ENCODE assay signal across 18 cellular contexts in genomic region chr4:111793686-111794085, GRCh38.
A peak's percentile ranks its signal among the peaks of the same experiment; 100 is the strongest.
DNase-seq lines count a peak whose midpoint lies in the region; ATAC-seq, FAIRE-seq and TF ChIP-seq lines count a peak whose summit lies in the region.
"Had no signal": no experiment of that assay in that cellular context is flagged by ENCODE, and none has a peak within 500 bp of the region (broad histone marks: within the 10 kb centered on the region; RNA-seq: fewer than 3 reads in every experiment).

No MANE protein-coding gene starts in this region.

- no peaks in the 10 kb centered on the region for H3K79me2 ChIP-seq in H1 (ENCODE audit: control insufficient read depth in 1 of 2, insufficient read depth in 2 of 2, low read length in 2 of 2)

- H2AK5ac ChIP-seq in H1 (ENCODE audit: low read depth, low read length) = no peak overlapping the region

- H3K23ac ChIP-seq in H1 (ENCODE audit: insufficient read length) = no peak overlapping the region

- H3K9me3 Mint-ChIP-seq in naive thymus-derived CD8-positive, alpha-beta T cell = peaks cover 0 to 7% (median 0%) of the 10 kb centered on the region in 9 donors

- H3K4me2 ChIP-seq in H1 (ENCODE audit: insufficient read depth in 1 of 2, low read depth in 2 of 2, low read length in 2 of 2) = no peak overlapping the region
- H3K4me2 ChIP-seq: A549 had no signal

- H3K27me3 ChIP-seq in HUES48 (ENCODE audit: control insufficient read depth, insufficient read depth, low read length) (peaks cover 8% of the 10 kb centered on the region), H1 (replicated peaks in 1 of 4; ENCODE audit: control insufficient read depth in 3 of 4, extremely low read depth in 1 of 4, insufficient read depth in 3 of 4, low read length in 3 of 4) (peaks cover 0 to 3% (median 1%) of the 10 kb centered on the region in 4 experiments; a peak in 4 of 7 replicates), neuron (ENCODE audit: insufficient read depth, low read length) (no peaks in the 10 kb centered on the region), suprapubic skin (no peaks in the 10 kb centered on the region)

- H4K8ac ChIP-seq in H1 (ENCODE audit: extremely low read depth, insufficient read depth, low read length) = no peak overlapping the region

- no peaks in the 10 kb centered on the region for H3K36me3 Mint-ChIP-seq in naive thymus-derived CD8-positive, alpha-beta T cell
- H3K36me3 Mint-ChIP-seq: CD14-positive monocyte; CD8-positive, alpha-beta memory T cell had no signal

- TF ChIP-seq CTCF in H1 (IDR thresholded peaks at IDR 0.05; ENCODE audit: control extremely low read depth in 1 of 3, insufficient read depth in 1 of 3, low read depth in 1 of 3, low read length in 3 of 3) = no peak
- TF ChIP-seq CTCF in suprapubic skin (IDR thresholded peaks at IDR 0.05) = no peak

- H3K4me3 Mint-ChIP-seq in naive thymus-derived CD8-positive, alpha-beta T cell = no peak overlapping the region
- H3K4me3 Mint-ChIP-seq: CD14-positive monocyte; CD8-positive, alpha-beta memory T cell had no signal

- no peak overlapping the region for H2BK20ac ChIP-seq in H1 (ENCODE audit: low read length)

- no peaks in the 10 kb centered on the region for H3K4me1 Mint-ChIP-seq in naive thymus-derived CD8-positive, alpha-beta T cell
- H3K4me1 Mint-ChIP-seq: CD14-positive monocyte; CD8-positive, alpha-beta memory T cell had no signal

- FAIRE-seq in H1 (lab: Jason Lieb, UNC) = peak; percentile 58
- FAIRE-seq: A549, GM19239, K562 had no signal

- H3K4me3 ChIP-seq in HUES48 (ENCODE audit: low read depth, low read length) (no peak overlapping the region), H1 (ENCODE audit: extremely low read depth in 1 of 4, insufficient read depth in 2 of 4, low read depth in 3 of 4, low read length in 4 of 4) (no peak overlapping the region; a peak in 1 of 8 replicates), neuron (ENCODE audit: low read length) (no peak overlapping the region), suprapubic skin (no peak overlapping the region)
- H3K4me3 ChIP-seq: A549, GM23248, HAP-1, K562 had no signal

- no peaks in the 10 kb centered on the region for H3K23me2 ChIP-seq in H1 (ENCODE audit: low read depth, low read length)

- H3K4me1 ChIP-seq in HUES48 (ENCODE audit: control insufficient read depth, insufficient read depth, low read length) = peaks cover 21% of the 10 kb centered on the region
- no peaks in the 10 kb centered on the region; a peak in 1 of 7 replicates for H3K4me1 ChIP-seq in H1 (replicated peaks in 1 of 4; ENCODE audit: control insufficient read depth in 3 of 4, insufficient read depth in 4 of 4, low read length in 3 of 4)
- H3K4me1 ChIP-seq in neuron (ENCODE audit: insufficient read depth, low read length) = peaks cover 20% of the 10 kb centered on the region
- H3K4me1 ChIP-seq in suprapubic skin = no peaks in the 10 kb centered on the region
- H3K4me1 ChIP-seq: A549 had no signal

- H2AFZ ChIP-seq in H1 (ENCODE audit: low read length) (no peak overlapping the region), neuron (ENCODE audit: low read depth, low read length) (peak overlapping the region; percentile 40)

- TF ChIP-seq POLR2A in H1 (IDR thresholded peaks at IDR 0.05; ENCODE audit: control extremely low read depth in 1 of 2, low read depth in 2 of 2, low read length in 2 of 2) = no peak
- no peak for TF ChIP-seq POLR2A in suprapubic skin (IDR thresholded peaks at IDR 0.05)

- ATAC-seq in naive thymus-derived CD8-positive, alpha-beta T cell = no peak
- ATAC-seq: A549, K562 had no signal

- no peak for TF ChIP-seq EP300 in H1 (IDR thresholded peaks at IDR 0.05; ENCODE audit: borderline replicate concordance in 1 of 2, low read depth in 2 of 2, low read length in 2 of 2)
- no peak for TF ChIP-seq EP300 in suprapubic skin (IDR thresholded peaks at IDR 0.05)

- no peak overlapping the region for H2BK120ac ChIP-seq in H1 (replicated peaks; ENCODE audit: low read depth, low read length)

- H3K36me3 ChIP-seq in HUES48 (ENCODE audit: control insufficient read depth, insufficient read depth, low read length) (no peaks in the 10 kb centered on the region), H1 (ENCODE audit: control insufficient read depth in 2 of 4, insufficient read depth in 4 of 4, low read length in 3 of 4) (no peaks in the 10 kb centered on the region), neuron (ENCODE audit: insufficient read depth, low read length) (no peaks in the 10 kb centered on the region), suprapubic skin (no peaks in the 10 kb centered on the region)
- H3K36me3 ChIP-seq: HAP-1 had no signal

- H4K91ac ChIP-seq in H1 (replicated peaks; ENCODE audit: insufficient read length, low read length) = no peak overlapping the region

- no peak overlapping the region for H2BK15ac ChIP-seq in H1 (ENCODE audit: low read length)

- no peak overlapping the region for H4K5ac ChIP-seq in H1 (ENCODE audit: insufficient read length, low read depth, low read length)

- no peak overlapping the region for H3K9ac ChIP-seq in HUES48 (ENCODE audit: low read depth, low read length)
- H3K9ac ChIP-seq in H1 (replicated peaks in 1 of 4; ENCODE audit: extremely low read depth in 1 of 4, low read depth in 3 of 4, low read length in 3 of 4) = no peak overlapping the region
- H3K9ac ChIP-seq: GM23248 had no signal

- H2BK12ac ChIP-seq in H1 (ENCODE audit: low read depth, low read length) = no peak overlapping the region

- no peak overlapping the region for H3K14ac ChIP-seq in H1 (ENCODE audit: insufficient read length)

- H3K27me3 Mint-ChIP-seq in naive thymus-derived CD8-positive, alpha-beta T cell = peaks cover 0 to 6% (median 1%) of the 10 kb centered on the region in 5 donors
- H3K27me3 Mint-ChIP-seq: CD8-positive, alpha-beta memory T cell had no signal

- H4K20me1 ChIP-seq in H1 (replicated peaks in 1 of 2; ENCODE audit: control insufficient read depth in 1 of 2, insufficient read depth in 2 of 2, low read length in 2 of 2) = no peaks in the 10 kb centered on the region

- CTCF ChIA-PET in H1 (lab: Charles Lee; ENCODE audit: partially characterized antibody) = interaction anchor here (1.5 kb wide), 1 partner anchor 149 kb away, joined by 4 read pairs; no protein-coding TSS in a partner anchor

- POLR2A ChIA-PET in H1 (lab: Charles Lee; ENCODE audit: partially characterized antibody) = no interaction called here
- POLR2A ChIA-PET in naive thymus-derived CD8-positive, alpha-beta T cell (lab: Charles Lee) = no interaction called here

- no peak overlapping the region for H3K56ac ChIP-seq in H1 (replicated peaks; ENCODE audit: insufficient read length, low read depth, low read length)

- H3K27ac ChIP-seq in HUES48 (ENCODE audit: low read depth, low read length) (peak overlapping the region; percentile 14), H1 (ENCODE audit: low read depth, low read length) (no peak overlapping the region), suprapubic skin (no peak overlapping the region)
- H3K27ac ChIP-seq: A549, GM23248, HL-60 had no signal

- no peak overlapping the region for H3K4ac ChIP-seq in H1 (replicated peaks; ENCODE audit: insufficient read length, low read depth, low read length)

- TF ChIP-seq RAD21 in H1 (IDR thresholded peaks at IDR 0.05 in 1 of 2, conservative IDR thresholded peaks at IDR 0.05 in 1 of 2; ENCODE audit: low read depth in 2 of 2, low read length in 2 of 2) = no peak

- H3K79me1 ChIP-seq in H1 (ENCODE audit: low read depth, low read length) = no peaks in the 10 kb centered on the region

- no peak overlapping the region for H3K27ac Mint-ChIP-seq in naive thymus-derived CD8-positive, alpha-beta T cell
- H3K27ac Mint-ChIP-seq: CD14-positive monocyte; CD8-positive, alpha-beta memory T cell had no signal

- no peaks in the 10 kb centered on the region for H3K9me3 ChIP-seq in HUES48 (ENCODE audit: control insufficient read depth, insufficient read depth, low read length)
- no peaks in the 10 kb centered on the region for H3K9me3 ChIP-seq in H1 (ENCODE audit: insufficient read depth in 2 of 2, low read depth in 1 of 2, low read length in 1 of 2)
- H3K9me3 ChIP-seq in neuron (ENCODE audit: low read length) = no peaks in the 10 kb centered on the region
- H3K9me3 ChIP-seq in suprapubic skin = no peaks in the 10 kb centered on the region
- H3K9me3 ChIP-seq: A549, Caco-2, HAP-1 had no signal

- DNase-seq in NCI-H526 treated with DMSO at 0.1 percent for 48 hours (lab: John Stamatoyannopoulos, UW) (peak; percentile 95), H1 (ENCODE audit: low read depth in 1 of 2, low spot score in 2 of 2) (no peak), suprapubic skin (ENCODE audit: low spot score in 2 of 2) (no peak)
- DNase-seq in activated effector memory CD4-positive, alpha-beta T cell treated with anti-CD3 and anti-CD28 coated beads, Interleukin-2, amount 50 U/mL, for 16 hours = no peak
- DNase-seq in activated CD4-positive, alpha-beta T cell treated with anti-CD3 and anti-CD28 coated beads, Interleukin-2, amount 50 U/mL, for 48 hours = no peak
- no peak for DNase-seq in naive thymus-derived CD8-positive, alpha-beta T cell
- DNase-seq: Caco-2; CD8-positive, alpha-beta memory T cell; GF-D8; GM23248 had no signal

- H3K18ac ChIP-seq in H1 (ENCODE audit: extremely low read depth, low read length) = no peak overlapping the region

- H2BK5ac ChIP-seq in H1 (ENCODE audit: low read depth, low read length) = no peak overlapping the region

TF ChIP-seq in H1, 55 proteins besides CTCF, POLR2A, EP300 and RAD21:
- TF ChIP-seq TEAD4 (IDR thresholded peaks at IDR 0.05; ENCODE audit: low read depth, low read length) = no peak
- TF ChIP-seq SIN3A (conservative IDR thresholded peaks at IDR 0.05 in 1 of 2, IDR thresholded peaks at IDR 0.05 in 1 of 2; ENCODE audit: low read depth in 1 of 2, low read length in 2 of 2) = no peak
- no peak for TF ChIP-seq JUN (IDR thresholded peaks at IDR 0.05; ENCODE audit: low read depth, low read length)
- TF ChIP-seq KDM1A (IDR thresholded peaks at IDR 0.05; ENCODE audit: borderline replicate concordance, low read length) = no peak
- TF ChIP-seq ATF2 (IDR thresholded peaks at IDR 0.05; ENCODE audit: low read length) = no peak
- TF ChIP-seq EZH2 (IDR thresholded peaks at IDR 0.05; ENCODE audit: low read depth, low read length, severe bottlenecking) = no peak
